ENCODE assay signal across 16 cellular contexts in genomic region chr4:41878991-41879491, GRCh38. TPM values are rescaled to one million over a fixed set of nuclear protein-coding genes. Genes with fewer than 3 reads are reported as not detected.
A peak's percentile ranks its signal among the peaks of the same experiment; 100 is the strongest.
DNase-seq lines count a peak whose midpoint lies in the region; ATAC-seq and TF ChIP-seq lines count a peak whose summit lies in the region.
"Had no signal": no experiment of that assay in that cellular context is flagged by ENCODE, and none has a peak within 500 bp of the region (broad histone marks: within the 10 kb centered on the region; RNA-seq: fewer than 3 reads in every experiment).

No MANE protein-coding gene starts in this region.

- H3K27me3 Mint-ChIP-seq in endodermal cell (ENCODE audit: insufficient read depth) (peaks cover 98% of the 10 kb centered on the region), nephron progenitor cell (ENCODE audit: low read depth, poor library complexity) (peaks cover 100% of the 10 kb centered on the region), type B pancreatic cell (peaks cover 97% of the 10 kb centered on the region)

- H3K27ac ChIP-seq in HUES48 (ENCODE audit: low read depth, low read length) (no peak overlapping the region), endodermal cell (ENCODE audit: low read depth, low read length) (peak overlapping the region; percentile 63), Peyer's patch (no peak overlapping the region)
- H3K27ac ChIP-seq: BLaER1 had no signal

- DNase-seq in endodermal cell (peak; percentile 72), nephron progenitor cell (peak; percentile 44), type B pancreatic cell (ENCODE audit: extremely low spot score, unreplicated experiment) (no peak), DMS79 treated with DMSO at 0.1 percent for 48 hours (lab: John Stamatoyannopoulos, UW) (no peak), Peyer's patch (no peak)
- DNase-seq: CD8-positive, alpha-beta memory T cell; MG63; NCI-H1092 treated with DMSO at 0.1 percent for 48 hours; NCI-H1694; NCI-H2107; NCI-H446 treated with DMSO at 0.1 percent for 48 hours; NCI-H748 treated with DMSO at 0.1 percent for 48 hours had no signal

- WGBS in endodermal cell (ENCODE audit: insufficient coverage in 1 of 2, insufficient read length in 1 of 2), 2 experiments = 2% methylated on average over 23 of the region's 25 CpGs; no CpG with 5 or more reads in 1 of the 2 experiments

- TF ChIP-seq POLR2A in Peyer's patch (IDR thresholded peaks at IDR 0.05) = no peak

- peak overlapping the region; percentile 35 for H3K4me3 ChIP-seq in HUES48 (ENCODE audit: low read depth, low read length)
- H3K4me3 ChIP-seq in endodermal cell (ENCODE audit: low read length) = no peak overlapping the region
- H3K4me3 ChIP-seq in Peyer's patch = no peak overlapping the region
- H3K4me3 ChIP-seq: BLaER1, MG63 had no signal

- H3K27me3 ChIP-seq in HUES48 (ENCODE audit: control insufficient read depth, insufficient read depth, low read length) (peaks cover 100% of the 10 kb centered on the region), endodermal cell (ENCODE audit: control insufficient read depth, insufficient read depth, low read length, poor library complexity, severe bottlenecking) (peaks cover 100% of the 10 kb centered on the region), Peyer's patch (peaks cover 0 to 47% of the 10 kb centered on the region in 2 donors)
- H3K27me3 ChIP-seq: BLaER1 had no signal

- H3K27ac Mint-ChIP-seq in endodermal cell (no peak overlapping the region), nephron progenitor cell (no peak overlapping the region), type B pancreatic cell (no peak overlapping the region)

- no peaks in the 10 kb centered on the region for H3K9me3 Mint-ChIP-seq in endodermal cell
- H3K9me3 Mint-ChIP-seq in nephron progenitor cell = no peaks in the 10 kb centered on the region
- H3K9me3 Mint-ChIP-seq in type B pancreatic cell = no peaks in the 10 kb centered on the region
- H3K9me3 Mint-ChIP-seq: CD8-positive, alpha-beta memory T cell had no signal

- TF ChIP-seq CTCF in endodermal cell (conservative IDR thresholded peaks at IDR 0.05) = no peak
- TF ChIP-seq CTCF in nephron progenitor cell (IDR thresholded peaks at IDR 0.05) = no peak
- TF ChIP-seq CTCF in type B pancreatic cell (conservative IDR thresholded peaks at IDR 0.05) = no peak
- no peak for TF ChIP-seq CTCF in Peyer's patch (IDR thresholded peaks at IDR 0.05)

- H3K4me1 ChIP-seq in HUES48 (ENCODE audit: control insufficient read depth, insufficient read depth, low read length) (peaks cover 40% of the 10 kb centered on the region), endodermal cell (ENCODE audit: control insufficient read depth, insufficient read depth, low read length) (peaks cover 12% of the 10 kb centered on the region), Peyer's patch (peaks cover 0 to 23% (median 7%) of the 10 kb centered on the region in 4 donors)

- no peaks in the 10 kb centered on the region for H3K36me3 ChIP-seq in HUES48 (ENCODE audit: control insufficient read depth, insufficient read depth, low read length)
- H3K36me3 ChIP-seq in endodermal cell (ENCODE audit: control insufficient read depth, insufficient read depth, low read length) = no peaks in the 10 kb centered on the region
- no peaks in the 10 kb centered on the region for H3K36me3 ChIP-seq in Peyer's patch
- H3K36me3 ChIP-seq: BLaER1, MG63 had no signal

- peak overlapping the region; percentile 34 for H3K4me3 Mint-ChIP-seq in endodermal cell
- H3K4me3 Mint-ChIP-seq in nephron progenitor cell = peak overlapping the region; percentile 47
- peak overlapping the region; percentile 54 for H3K4me3 Mint-ChIP-seq in type B pancreatic cell

- no peak for ATAC-seq in GM19467 (IDR thresholded peaks at IDR 0.05; ENCODE audit: unreplicated experiment)
- ATAC-seq: Right ventricle myocardium inferior had no signal

- peaks cover 27% of the 10 kb centered on the region for H3K4me1 Mint-ChIP-seq in endodermal cell
- H3K4me1 Mint-ChIP-seq in nephron progenitor cell = peaks cover 43% of the 10 kb centered on the region
- peaks cover 40% of the 10 kb centered on the region for H3K4me1 Mint-ChIP-seq in type B pancreatic cell (ENCODE audit: unreplicated experiment)

- H3K9ac ChIP-seq in HUES48 (ENCODE audit: low read depth, low read length) (no peak overlapping the region), endodermal cell (ENCODE audit: extremely low read depth, low read length, poor library complexity, severe bottlenecking) (no peak overlapping the region)
- H3K9ac ChIP-seq: BLaER1 had no signal

- H3K9me3 ChIP-seq in HUES48 (ENCODE audit: control insufficient read depth, insufficient read depth, low read length) = no peaks in the 10 kb centered on the region
- no peaks in the 10 kb centered on the region for H3K9me3 ChIP-seq in endodermal cell (ENCODE audit: control insufficient read depth, low read length)
- H3K9me3 ChIP-seq in Peyer's patch = no peaks in the 10 kb centered on the region
- H3K9me3 ChIP-seq: MG63 had no signal

- H3K36me3 Mint-ChIP-seq in endodermal cell (ENCODE audit: low read depth) (no peaks in the 10 kb centered on the region), nephron progenitor cell (ENCODE audit: low read depth) (no peaks in the 10 kb centered on the region), type B pancreatic cell (peaks cover 4% of the 10 kb centered on the region)
- H3K36me3 Mint-ChIP-seq: CD8-positive, alpha-beta memory T cell had no signal

RNA-seq across cellular contexts. Expression of gene TMEM33, which starts 56.2 kb away (rescaled TPM):
- total RNA-seq in endodermal cell (10 to 100 TPM; 80.0 to 84.1 TPM), type B pancreatic cell (ENCODE audit: low replicate concordance) (60.5 and 64.3 TPM in 2 replicates), Peyer's patch (10 to 100 TPM; 18.2 to 67.4 (median 46.7) TPM)
- 46.6 TPM for polyA plus RNA-seq in endodermal cell (2013, experiment 1 of 2)
- polyA plus RNA-seq in endodermal cell (2013, experiment 2 of 2) = 46.2 TPM

Comparison
In these comparisons a context has a peak if more than half of its experiments do, and no peak if none do; other contexts are left out.
1. DNase-seq: peak in endodermal cell (single experiment) and nephron progenitor cell (single experiment); none in type B pancreatic cell (single experiment), DMS79 treated with DMSO at 0.1 percent for 48 hours (single experiment) and Peyer's patch (0 of 3).
2. Peak in every context shown above with its lines, with median percentiles within 50 percentile points of each other: H3K4me3 Mint-ChIP-seq.